Comparison of ENCODE assay signal across 8 cellular contexts in the genomic region with DNA sequence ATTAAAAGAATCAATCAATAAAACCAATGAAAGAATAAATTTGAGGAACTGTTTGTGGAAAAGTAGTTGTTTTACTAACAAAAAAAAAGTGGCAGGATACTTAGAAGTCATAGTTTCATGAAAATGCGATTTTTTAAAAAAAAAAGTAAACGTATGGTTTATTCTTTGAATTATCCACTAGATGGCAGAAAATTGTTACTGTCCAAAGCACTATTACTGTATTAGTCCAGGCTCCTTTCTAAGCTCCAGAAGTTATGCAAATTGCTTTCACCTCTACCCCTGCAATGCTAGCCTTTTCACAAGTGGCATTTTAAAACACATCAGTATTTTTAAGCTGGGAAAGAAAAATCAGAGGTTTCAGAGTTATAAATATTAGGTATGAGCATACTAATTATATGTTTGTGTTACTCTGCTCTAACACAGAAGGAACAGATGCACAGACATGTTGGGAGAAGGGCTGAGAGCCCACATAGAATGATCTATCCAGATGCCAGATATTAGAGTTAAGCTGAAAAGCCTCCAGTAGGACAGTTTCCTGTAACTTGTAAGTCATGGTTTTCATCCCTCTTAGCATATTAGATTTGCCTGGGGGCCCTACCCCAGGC.
A peak's percentile ranks its signal among the peaks of the same experiment; 100 is the strongest.
DNase-seq lines count a peak whose midpoint lies in the region; ATAC-seq and TF ChIP-seq lines count a peak whose summit lies in the region.

No MANE protein-coding gene starts in this region.

- H3K4me1 ChIP-seq in left lung: no peaks in the 10 kb centered on the region
- no peaks in the 10 kb centered on the region for H3K4me1 ChIP-seq in sigmoid colon

- no peaks in the 10 kb centered on the region for H3K9me3 ChIP-seq in left lung
- H3K9me3 ChIP-seq in sigmoid colon: no peaks in the 10 kb centered on the region

- intact Hi-C loops in left lung (cut with DNase I): loop anchor here in 1 of 2 donors (10.0 kb wide), 1 partner anchor 428 kb away; no protein-coding TSS in a partner anchor
- intact Hi-C loops in sigmoid colon (cut with DNase I): loop anchor here (5.0 kb wide), 1 partner anchor 435 kb away; no protein-coding TSS in a partner anchor

- peak; percentile 37 for DNase-seq in DMS114 treated with DMSO at 0.1 percent for 48 hours (lab: John Stamatoyannopoulos, UW; ENCODE audit: unreplicated experiment)
- peak; percentile 87 for DNase-seq in NCI-H2227 treated with DMSO at 0.1 percent for 48 hours (lab: John Stamatoyannopoulos, UW)
- peak; percentile 39 for DNase-seq in astrocyte of the hippocampus (ENCODE audit: low read depth, low spot score)
- no peak for DNase-seq in left lung
- DNase-seq in activated CD4-positive, CD25-positive, alpha-beta regulatory T cell (lab: John Stamatoyannopoulos, UW): no peak
- DNase-seq in sigmoid colon: no peak

- no peak for TF ChIP-seq EP300 in sigmoid colon (IDR thresholded peaks at IDR 0.05)

- H3K27me3 ChIP-seq in left lung (no peaks in the 10 kb centered on the region), sigmoid colon (no peaks in the 10 kb centered on the region)

- peak; percentile 89 for ATAC-seq in GM19372 (IDR thresholded peaks at IDR 0.05; ENCODE audit: low read depth, unreplicated experiment)
- ATAC-seq in HG03159 (IDR thresholded peaks at IDR 0.05; ENCODE audit: unreplicated experiment): peak; percentile 94
- ATAC-seq in left lung: peak; percentile 75

- H3K36me3 ChIP-seq in left lung (no peaks in the 10 kb centered on the region), sigmoid colon (no peaks in the 10 kb centered on the region)

- H3K4me3 ChIP-seq in left lung (no peak overlapping the region), sigmoid colon (no peak overlapping the region)

- WGBS in sigmoid colon, 2 donors: 4 to 11% methylated on average over 2 of the region's 2 CpGs

- H3K27ac ChIP-seq in left lung: no peak overlapping the region
- H3K27ac ChIP-seq in sigmoid colon: no peak overlapping the region

- no peak for TF ChIP-seq POLR2A in sigmoid colon (IDR thresholded peaks at IDR 0.05)

- TF ChIP-seq CTCF in left lung (IDR thresholded peaks at IDR 0.05) (peak in 1 of 2 donors; percentile 24), sigmoid colon (IDR thresholded peaks at IDR 0.05) (peak in 1 of 4 experiments; percentile 21)

Comparison
In these comparisons a context has a peak if more than half of its experiments do, and no peak if none do; other contexts are left out.
1. DNase-seq: peak in DMS114 treated with DMSO at 0.1 percent for 48 hours (single experiment), NCI-H2227 treated with DMSO at 0.1 percent for 48 hours (single experiment) and astrocyte of the hippocampus (single experiment); none in left lung (0 of 2), activated CD4-positive, CD25-positive, alpha-beta regulatory T cell (0 of 4) and sigmoid colon (single experiment).
2. Peak in every context shown above with its lines, with median percentiles within 50 percentile points of each other: ATAC-seq.